ENCODE assay signal across 11 cellular contexts in the genomic region with DNA sequence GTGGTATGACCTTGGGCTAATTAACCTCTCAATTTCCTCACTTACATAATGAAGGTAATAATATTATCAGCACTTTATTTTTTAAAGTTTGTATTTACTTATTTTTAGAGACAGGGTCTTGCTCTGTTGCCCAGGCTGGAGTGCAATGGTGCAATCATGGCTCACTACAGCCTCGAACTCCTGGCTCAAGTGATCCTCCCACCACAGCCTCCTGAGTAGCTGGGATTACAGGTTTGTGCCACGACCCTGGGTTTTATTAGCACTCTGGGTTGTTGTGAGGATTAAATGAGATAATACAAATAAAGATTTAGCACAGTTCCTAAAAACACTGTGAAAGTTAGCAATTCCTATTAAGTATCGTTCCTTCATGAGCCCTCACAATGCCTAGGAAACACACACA.
"Had no signal": no experiment of that assay in that cellular context is flagged by ENCODE, and none has a peak within 500 bp of the region (broad histone marks: within the 10 kb centered on the region; RNA-seq: fewer than 3 reads in every experiment).

No MANE protein-coding gene starts in this region.

- H3K9ac ChIP-seq: GM23248 had no signal

- H3K4me3 ChIP-seq: GM23248, GM23338, HAP-1 had no signal

- H3K9me3 ChIP-seq: HAP-1 had no signal

- DNase-seq: GM23248, GOT3, H7, H9, HCEC 1CT, HFFc6 had no signal

- FAIRE-seq: H1, H54 had no signal

- ATAC-seq: GM23338, HCT116 had no signal

- H3K4me2 ChIP-seq: GM23338 had no signal

- H2AFZ ChIP-seq: GM23248, GM23338 had no signal

- H3K36me3 ChIP-seq: HAP-1 had no signal

- H3K27ac ChIP-seq: GM23248 had no signal
